In the genomic region with DNA sequence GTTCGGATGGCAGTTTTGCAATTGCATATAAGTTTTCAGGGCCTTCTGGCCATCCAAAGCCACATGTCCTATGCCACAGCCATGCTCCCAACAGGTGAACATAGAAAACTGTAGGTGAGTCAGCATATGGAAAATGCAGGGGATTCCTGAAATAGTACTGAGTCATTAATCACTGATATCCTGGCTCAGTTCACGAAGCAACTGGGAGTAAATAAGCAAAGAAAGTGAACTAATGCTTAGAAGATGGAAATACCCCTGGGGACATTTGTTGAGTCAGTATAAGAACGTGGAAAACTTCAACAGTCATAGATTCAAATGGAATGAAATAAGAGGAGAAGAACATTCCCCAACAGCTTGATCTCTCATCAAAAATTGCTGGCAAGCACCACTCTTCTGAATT, we compare ENCODE assay signal across 11 cellular contexts.
A peak's percentile ranks its signal among the peaks of the same experiment; 100 is the strongest.
DNase-seq lines count a peak whose midpoint lies in the region; ATAC-seq and TF ChIP-seq lines count a peak whose summit lies in the region.
"Had no signal": no experiment of that assay in that cellular context is flagged by ENCODE, and none has a peak within 500 bp of the region (broad histone marks: within the 10 kb centered on the region; RNA-seq: fewer than 3 reads in every experiment).

No MANE protein-coding gene starts in this region.

- H3K9me3 ChIP-seq in right atrium auricular region (no peaks in the 10 kb centered on the region), hepatocyte (ENCODE audit: low read depth) (no peaks in the 10 kb centered on the region), OCI-LY7 (ENCODE audit: low read length) (no peaks in the 10 kb centered on the region; the same call in 1 of the 2 replicates), HAP-1 (no peaks in the 10 kb centered on the region)

- H3K36me3 ChIP-seq in right atrium auricular region (no peaks in the 10 kb centered on the region), hepatocyte (replicated peaks; ENCODE audit: insufficient read depth, low read depth) (no peaks in the 10 kb centered on the region), OCI-LY7 (ENCODE audit: insufficient read depth, low read length) (no peaks in the 10 kb centered on the region; the same call in 1 of the 2 replicates), HAP-1 (replicated peaks) (no peaks in the 10 kb centered on the region)

- BruUV-seq in OCI-LY7 (replicated peaks; lab: Mats Ljungman, UMichigan) = no TSS peak

- intact Hi-C loops in Right ventricle myocardium inferior (cut with DNase I) (no loop called here), OCI-LY7 (cut with micrococcal nuclease; ENCODE audit: unreplicated experiment) (no loop called here)

- in situ Hi-C loops in astrocyte of the cerebellum (cut with HindIII; ENCODE audit: low sequenced_read_pairs) (no loop called here), HAP-1 (cut with MboI; ENCODE audit: low sequenced_read_pairs) (no loop called here)

- H4K20me1 ChIP-seq in hepatocyte (ENCODE audit: insufficient read depth, poor library complexity, severe bottlenecking) = no peaks in the 10 kb centered on the region
- H4K20me1 ChIP-seq in OCI-LY7 (ENCODE audit: insufficient read depth, low read length) = no peaks in the 10 kb centered on the region

- WGBS in hepatocyte (ENCODE audit: low lambda C conversion rate, missing lambda C conversion rate) = 47% methylated on average over 3 of the region's 3 CpGs

- DNase-seq in Right ventricle myocardium inferior (ENCODE audit: missing footprints) (no peak), right atrium auricular region (ENCODE audit: low spot score) (no peak), astrocyte of the cerebellum (ENCODE audit: low read depth) (peak; percentile 66), hepatocyte (ENCODE audit: low spot score) (peak; percentile 39), OCI-LY7 (ENCODE audit: low spot score) (no peak), hypothalamus (lab: John Stamatoyannopoulos, UW) (no peak), HAP-1 (ENCODE audit: low spot score in 2 of 2) (no peak)
- DNase-seq: activated effector memory CD4-positive, alpha-beta T cell treated with Interleukin-2 at 50 U/mL for 16 hours; C1 segment of cervical spinal cord; T-helper 2 cell had no signal

- TF ChIP-seq CTCF in right atrium auricular region (IDR thresholded peaks at IDR 0.05) (no peak), astrocyte of the cerebellum (IDR thresholded peaks at IDR 0.05; ENCODE audit: low read depth, low read length, missing control alignments) (no peak), hepatocyte (IDR thresholded peaks at IDR 0.05; ENCODE audit: poor library complexity) (no peak), OCI-LY7 (conservative IDR thresholded peaks at IDR 0.05; ENCODE audit: low read length) (no peak)

- no peaks in the 10 kb centered on the region for H3K27me3 ChIP-seq in right atrium auricular region
- no peaks in the 10 kb centered on the region for H3K27me3 ChIP-seq in hepatocyte
- no peaks in the 10 kb centered on the region for H3K27me3 ChIP-seq in HAP-1 (ENCODE audit: low read depth)

- H3K4me1 ChIP-seq in right atrium auricular region (no peaks in the 10 kb centered on the region), hepatocyte (ENCODE audit: insufficient read depth) (peaks cover 5% of the 10 kb centered on the region), OCI-LY7 (ENCODE audit: insufficient read depth, low read length, poor library complexity, severe bottlenecking) (no peaks in the 10 kb centered on the region), HAP-1 (no peaks in the 10 kb centered on the region)

- POLR2A ChIA-PET in OCI-LY7 (lab: Charles Lee) = interaction anchor here (0.7 to 1.0 kb wide), 2 partner anchors 26 to 33 kb away, joined by 3 to 4 read pairs; no protein-coding TSS in a partner anchor

- no peaks in the 10 kb centered on the region for H3K9me2 ChIP-seq in hepatocyte (replicated peaks; ENCODE audit: insufficient read depth)
- H3K9me2 ChIP-seq in OCI-LY7 (ENCODE audit: insufficient read depth, low read length) = no peaks in the 10 kb centered on the region

- CTCF ChIA-PET in OCI-LY7 (lab: Charles Lee; ENCODE audit: unreplicated experiment) = no interaction called here

- no peak overlapping the region for H3K4me3 ChIP-seq in right atrium auricular region
- no peak overlapping the region for H3K4me3 ChIP-seq in astrocyte of the cerebellum (ENCODE audit: low read depth, low read length)
- no peak overlapping the region for H3K4me3 ChIP-seq in hepatocyte
- no peak overlapping the region for H3K4me3 ChIP-seq in OCI-LY7 (ENCODE audit: low read depth, low read length, poor library complexity, severe bottlenecking)
- H3K4me3 ChIP-seq in HAP-1 = no peak overlapping the region

- H3K27ac ChIP-seq in right atrium auricular region (peak overlapping the region in 1 of 2 donors; percentile 23), hepatocyte (peak overlapping the region; percentile 36), OCI-LY7 (ENCODE audit: low read depth, low read length, poor library complexity, severe bottlenecking) (no peak overlapping the region)

- H2AFZ ChIP-seq in hepatocyte = no peak overlapping the region
- no peak overlapping the region for H2AFZ ChIP-seq in OCI-LY7 (ENCODE audit: low read length)

- H3K4me2 ChIP-seq in hepatocyte (no peak overlapping the region), OCI-LY7 (ENCODE audit: low read length) (no peak overlapping the region)

- H3K79me2 ChIP-seq in hepatocyte (no peaks in the 10 kb centered on the region), OCI-LY7 (ENCODE audit: insufficient read depth, low read depth, low read length) (no peaks in the 10 kb centered on the region)

- ATAC-seq in Right ventricle myocardium inferior (peak; percentile 80), HG03571 (IDR thresholded peaks at IDR 0.05; ENCODE audit: unreplicated experiment) (no peak)

Comparison
In these comparisons a context has a peak if more than half of its experiments do, and no peak if none do; other contexts are left out.
1. DNase-seq: peak in astrocyte of the cerebellum (single experiment) and hepatocyte (single experiment); none in Right ventricle myocardium inferior (single experiment), right atrium auricular region (single experiment), OCI-LY7 (single experiment), hypothalamus (0 of 51) and HAP-1 (0 of 2).